21 cellular contexts compared by ENCODE assay signal in genomic region chr1:90193116-90193515, GRCh38.
"Had no signal": no experiment of that assay in that cellular context is flagged by ENCODE, and none has a peak within 500 bp of the region (broad histone marks: within the 10 kb centered on the region; RNA-seq: fewer than 3 reads in every experiment).

No MANE protein-coding gene starts in this region.

- DNase-seq: activated CD4-positive, alpha-beta T cell treated with anti-CD3 and anti-CD28 coated beads, Interleukin-2, amount 10 ng/mL, durations not matched to agents 24 days and 14 days; activated CD4-positive, alpha-beta T cell treated with anti-CD3 and anti-CD28 coated beads, Interleukin-2, amount 50 U/mL, for 4 hours; activated CD8-positive, alpha-beta T cell treated with anti-CD3 and anti-CD28 coated beads for 36 hours; activated effector memory CD4-positive, alpha-beta T cell treated with anti-CD3 and anti-CD28 coated beads, Interleukin-2, amount 50 U/mL, for 16 hours; activated naive CD4-positive, alpha-beta T cell; activated naive CD8-positive, alpha-beta T cell treated with anti-CD3 and anti-CD28 coated beads, Interleukin-2, amount 10 ng/mL, durations not matched to agents 7 days and 5 days; activated T-cell treated with anti-CD3 and anti-CD28 coated beads, Interleukin-2, amount 50 U/mL, for 1 hour; activated T-cell treated with anti-CD3 and anti-CD28 coated beads, Interleukin-2, amount 50 U/mL, for 72 hours; amygdala; body of pancreas; NCI-H1105; NCI-H1417 treated with DMSO at 0.1 percent for 48 hours; NCI-H187 treated with DMSO at 0.1 percent for 48 hours; NCI-H2081; NCI-H345; NCI-H510A; SHP77 treated with DMSO at 0.1 percent for 48 hours; SK-N-SH had no signal

- ATAC-seq: activated CD8-positive, alpha-beta T cell treated with anti-CD3 and anti-CD28 coated beads for 36 hours; activated T-cell treated with anti-CD3 and anti-CD28 coated beads, Interleukin-2, amount 50 U/mL, for 72 hours; activated T-helper 17 cell treated with anti-CD3 and anti-CD28 coated beads, Interleukin-2, amount 50 U/mL, for 72 hours; body of pancreas; K562; Panc1 had no signal
